Comparison of ENCODE assay signal across 28 cellular contexts in genomic region chr2:31069926-31070325, GRCh38.
"Had no signal": no experiment of that assay in that cellular context is flagged by ENCODE, and none has a peak within 500 bp of the region (broad histone marks: within the 10 kb centered on the region; RNA-seq: fewer than 3 reads in every experiment).

No MANE protein-coding gene starts in this region.

- H3K36me3 ChIP-seq: neural progenitor cell, ovary, right lobe of liver, sigmoid colon, suprapubic skin, tibial artery, transverse colon, vagina had no signal

- H3K4me1 Mint-ChIP-seq: stimulated activated memory B cell treated with anti-CD40 and anti-IgM and Interleukin-4, amounts not matched to agents 10 μg/mL and 1 μg/mL and 100 μg/mL, for 72 hours; stimulated activated naive CD8-positive, alpha-beta T cell treated with anti-CD3 and anti-CD28 coated beads, Interleukin-15, amount 100 ng/mL, for 72 hours had no signal

- H3K27ac Mint-ChIP-seq: neural progenitor cell; progenitor cell of endocrine pancreas; stimulated activated memory B cell treated with anti-CD40 and anti-IgM and Interleukin-4, amounts not matched to agents 10 μg/mL and 1 μg/mL and 100 μg/mL, for 72 hours; type B pancreatic cell had no signal

- DNase-seq: naive B cell; naive thymus-derived CD8-positive, alpha-beta T cell; occipital lobe; ovary; psoas muscle; right cardiac atrium; right lobe of liver; sigmoid colon; small intestine; stimulated activated CD4-positive, alpha-beta T cell treated with anti-CD3 and anti-CD28 coated beads, Interleukin-12 subunit alpha, Interleukin-12 subunit beta, amount 100 ng/mL, for 4 hours; stimulated activated CD4-positive, alpha-beta T cell treated with anti-CD3 and anti-CD28 coated beads, Interleukin-1b, Interleukin-23, amount 100 ng/mL, for 48 hours; stimulated activated CD4-positive, alpha-beta T cell treated with anti-CD3 and anti-CD28 coated beads, Interleukin-4, amount 100 ng/mL, for 1 hour; stimulated activated CD4-positive, alpha-beta T cell treated with anti-CD3 and anti-CD28 coated beads, Interleukin-4, amount 100 ng/mL, for 4 hours; stimulated activated CD8-positive, alpha-beta memory T cell treated with anti-CD3 and anti-CD28 coated beads, Interleukin-4, amount 100 ng/mL, for 48 hours; stimulated activated naive CD4-positive, alpha-beta T cell; stimulated activated naive CD8-positive, alpha-beta T cell treated with anti-CD3 and anti-CD28 coated beads, Interleukin-15, amount 100 ng/mL, for 72 hours; stimulated activated naive CD8-positive, alpha-beta T cell treated with anti-CD3 and anti-CD28 coated beads, Interleukin-15, Interleukin-2, amounts not matched to agents 100 U/mL and 50 U/mL, for 24 hours; substantia nigra; testis; tibial artery; transverse colon had no signal

- H3K27me3 Mint-ChIP-seq: naive B cell; stimulated activated memory B cell treated with anti-CD40 and anti-IgM and Interleukin-4, amounts not matched to agents 10 μg/mL and 1 μg/mL and 100 μg/mL, for 72 hours; stimulated activated naive CD8-positive, alpha-beta T cell treated with anti-CD3 and anti-CD28 coated beads, Interleukin-15, amount 100 ng/mL, for 72 hours had no signal

- H3K27ac ChIP-seq: neural progenitor cell, ovary, parathyroid adenoma, psoas muscle, right lobe of liver, sigmoid colon, suprapubic skin, testis, tibial artery, transverse colon, vagina had no signal

- H3K4me3 ChIP-seq: neural progenitor cell, ovary, psoas muscle, right lobe of liver, sigmoid colon, suprapubic skin, testis, tibial artery, transverse colon, vagina had no signal

- H3K9me3 Mint-ChIP-seq: naive B cell; naive thymus-derived CD8-positive, alpha-beta T cell; neural progenitor cell; stimulated activated memory B cell treated with anti-CD40 and anti-IgM and Interleukin-4, amounts not matched to agents 10 μg/mL and 1 μg/mL and 100 μg/mL, for 72 hours; stimulated activated naive CD8-positive, alpha-beta T cell treated with anti-CD3 and anti-CD28 coated beads, Interleukin-15, amount 100 ng/mL, for 72 hours; type B pancreatic cell had no signal

- H3K36me3 Mint-ChIP-seq: naive B cell; naive thymus-derived CD8-positive, alpha-beta T cell; neural progenitor cell; stimulated activated memory B cell treated with anti-CD40 and anti-IgM and Interleukin-4, amounts not matched to agents 10 μg/mL and 1 μg/mL and 100 μg/mL, for 72 hours; type B pancreatic cell had no signal

- H3K27me3 ChIP-seq: neural progenitor cell, ovary, right lobe of liver, sigmoid colon, suprapubic skin, testis, transverse colon, vagina had no signal

- H3K4me3 Mint-ChIP-seq: naive B cell; naive thymus-derived CD8-positive, alpha-beta T cell; neural progenitor cell; stimulated activated memory B cell treated with anti-CD40 and anti-IgM and Interleukin-4, amounts not matched to agents 10 μg/mL and 1 μg/mL and 100 μg/mL, for 72 hours; stimulated activated naive CD8-positive, alpha-beta T cell treated with anti-CD3 and anti-CD28 coated beads, Interleukin-15, amount 100 ng/mL, for 72 hours; type B pancreatic cell had no signal

- ATAC-seq: naive thymus-derived CD8-positive, alpha-beta T cell; psoas muscle; right cardiac atrium; right lobe of liver; stimulated activated memory B cell treated with anti-CD40 and anti-IgM and Interleukin-4, amounts not matched to agents 10 μg/mL and 1 μg/mL and 100 μg/mL, for 72 hours; stimulated activated naive CD8-positive, alpha-beta T cell treated with anti-CD3 and anti-CD28 coated beads, Interleukin-15, amount 100 ng/mL, for 72 hours; stimulated activated naive CD8-positive, alpha-beta T cell treated with anti-CD3 and anti-CD28 coated beads, Interleukin-15, Interleukin-2, amounts not matched to agents 100 U/mL and 50 U/mL, for 24 hours had no signal

- H3K9me3 ChIP-seq: ovary, psoas muscle, right lobe of liver, sigmoid colon, suprapubic skin, testis, tibial artery, transverse colon, vagina had no signal

- H3K4me1 ChIP-seq: parathyroid adenoma, psoas muscle, right lobe of liver, sigmoid colon, suprapubic skin, testis, tibial artery, transverse colon, vagina had no signal
